ENCODE assay signal across 13 cellular contexts in the genomic region with DNA sequence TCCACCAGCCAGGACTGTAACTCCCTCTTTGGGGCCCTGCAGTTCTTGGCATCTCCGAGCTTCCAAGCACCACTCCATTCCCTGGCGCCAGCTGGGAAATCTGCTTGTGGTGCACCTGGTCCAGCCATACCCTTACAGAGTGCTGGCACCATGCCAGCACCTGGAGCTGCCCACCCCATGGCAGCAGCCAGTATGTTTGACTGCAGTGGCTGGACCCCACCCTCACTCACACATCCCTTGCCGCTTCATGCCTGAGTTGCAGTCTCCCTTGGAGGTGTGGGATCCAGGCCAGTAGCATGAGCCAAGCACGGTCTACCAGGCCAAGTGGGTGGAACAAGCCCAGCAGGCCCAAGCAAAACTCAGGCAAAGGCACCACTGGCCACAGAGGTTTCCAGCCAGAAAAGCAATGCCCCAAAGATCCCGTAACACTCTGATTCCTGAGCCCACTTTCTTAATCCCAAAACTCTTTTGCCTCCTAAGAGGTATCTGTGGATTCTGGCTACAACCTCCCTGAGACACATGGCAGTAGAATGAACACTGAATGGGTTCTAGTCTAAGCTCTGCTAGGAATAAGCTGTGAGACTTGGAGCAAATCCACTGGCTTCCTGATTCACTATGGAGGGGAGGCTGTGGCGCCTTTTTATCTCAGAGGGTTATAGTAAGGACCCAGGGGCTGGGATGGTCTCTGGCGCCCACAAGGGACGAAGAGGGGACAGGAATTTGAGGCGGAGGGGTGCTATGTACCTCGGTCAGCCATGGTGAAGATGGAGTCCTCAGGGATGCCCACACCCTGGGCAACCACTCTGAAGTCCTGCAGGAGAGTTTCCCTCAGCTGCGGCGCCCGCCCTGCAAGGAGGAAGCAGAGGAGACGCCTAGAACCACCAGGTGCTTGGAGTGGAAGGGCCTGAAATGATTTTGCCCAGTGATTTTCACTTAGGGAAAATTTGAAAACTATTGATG. TPM values are rescaled to one million over a fixed set of nuclear protein-coding genes. Genes with fewer than 3 reads are reported as not detected.
DNase-seq lines count a peak whose midpoint lies in the region; ATAC-seq and TF ChIP-seq lines count a peak whose summit lies in the region.
"Had no signal": no experiment of that assay in that cellular context is flagged by ENCODE, and none has a peak within 500 bp of the region (broad histone marks: within the 10 kb centered on the region; RNA-seq: fewer than 3 reads in every experiment).

No MANE protein-coding gene starts in this region.

- H3K4me3 ChIP-seq in astrocyte of the cerebellum (ENCODE audit: low read depth, low read length) (no peak overlapping the region), thyroid gland (replicated peaks in 1 of 3) (no peak overlapping the region)
- H3K4me3 ChIP-seq: PC-9 had no signal

- in situ Hi-C loops in astrocyte of the cerebellum (cut with HindIII; ENCODE audit: low sequenced_read_pairs): no loop called here

- no peak overlapping the region for H3K27ac Mint-ChIP-seq in stimulated activated effector memory CD8-positive, alpha-beta T cell treated with anti-CD3 and anti-CD28 coated beads, Interleukin-12 subunit alpha, Interleukin-12 subunit beta, amount 100 ng/mL, for 72 hours

- no peak for ATAC-seq in stimulated activated effector memory CD8-positive, alpha-beta T cell treated with anti-CD3 and anti-CD28 coated beads, Interleukin-12 subunit alpha, Interleukin-12 subunit beta, amount 100 ng/mL, for 72 hours
- no peak for ATAC-seq in HG02678 (IDR thresholded peaks at IDR 0.05; ENCODE audit: unreplicated experiment)

- H3K4me1 Mint-ChIP-seq in stimulated activated effector memory CD8-positive, alpha-beta T cell treated with anti-CD3 and anti-CD28 coated beads, Interleukin-12 subunit alpha, Interleukin-12 subunit beta, amount 100 ng/mL, for 72 hours: peaks cover 9% of the 10 kb centered on the region
- H3K4me1 Mint-ChIP-seq: brain had no signal

- DNase-seq in NCI-H524 (lab: John Stamatoyannopoulos, UW) (peak; percentile 39 to 68), NCI-H524 treated with DMSO at 0.1 percent for 48 hours (lab: John Stamatoyannopoulos, UW) (no peak), astrocyte of the cerebellum (ENCODE audit: low read depth) (peak; percentile 29), hypothalamus (lab: John Stamatoyannopoulos, UW) (peak in 29 of 51 donors; percentile 4 to 62 (median 32)), thyroid gland (peak; percentile 89 to 92), kidney glomerular epithelial cell (lab: John Stamatoyannopoulos, UW) (no peak)
- DNase-seq in stimulated activated effector memory CD8-positive, alpha-beta T cell treated with anti-CD3 and anti-CD28 coated beads, Interleukin-12 subunit alpha, Interleukin-12 subunit beta, amount 100 ng/mL, for 72 hours (ENCODE audit: low spot score in 2 of 2): no peak
- DNase-seq: ACHN, HCEC 1CT, PC-9 had no signal

- H3K36me3 ChIP-seq in thyroid gland: no peaks in the 10 kb centered on the region
- H3K36me3 ChIP-seq: neutrophil had no signal

- no peaks in the 10 kb centered on the region for H3K9me3 Mint-ChIP-seq in stimulated activated effector memory CD8-positive, alpha-beta T cell treated with anti-CD3 and anti-CD28 coated beads, Interleukin-12 subunit alpha, Interleukin-12 subunit beta, amount 100 ng/mL, for 72 hours

- 54 to 60% methylated on average over 14 of the region's 14 CpGs for WGBS in thyroid gland, 2 donors

- no peak for TF ChIP-seq POLR2A in thyroid gland (IDR thresholded peaks at IDR 0.05)

- no peaks in the 10 kb centered on the region for H3K27me3 ChIP-seq in thyroid gland

- peak overlapping the region; percentile 45 to 76 (median 57) for H3K27ac ChIP-seq in thyroid gland
- H3K27ac ChIP-seq: neutrophil, PC-9 had no signal

- TF ChIP-seq CTCF in astrocyte of the cerebellum (IDR thresholded peaks at IDR 0.05; ENCODE audit: low read depth, low read length, missing control alignments) (no peak), thyroid gland (IDR thresholded peaks at IDR 0.05) (no peak)

- intact Hi-C loops in thyroid gland (cut with DNase I): no loop called here

- no peaks in the 10 kb centered on the region for H3K36me3 Mint-ChIP-seq in stimulated activated effector memory CD8-positive, alpha-beta T cell treated with anti-CD3 and anti-CD28 coated beads, Interleukin-12 subunit alpha, Interleukin-12 subunit beta, amount 100 ng/mL, for 72 hours
- H3K36me3 Mint-ChIP-seq: brain had no signal

- H3K9me3 ChIP-seq in thyroid gland: no peaks in the 10 kb centered on the region
- H3K9me3 ChIP-seq: neutrophil had no signal

- H3K4me1 ChIP-seq in thyroid gland: peaks cover 10 to 13% of the 10 kb centered on the region in 2 donors

- H3K4me3 Mint-ChIP-seq in stimulated activated effector memory CD8-positive, alpha-beta T cell treated with anti-CD3 and anti-CD28 coated beads, Interleukin-12 subunit alpha, Interleukin-12 subunit beta, amount 100 ng/mL, for 72 hours: no peak overlapping the region
- H3K4me3 Mint-ChIP-seq: brain had no signal

RNA-seq across cellular contexts. Expression of gene AMBP, which starts 5.6 kb away (rescaled TPM):
- 1 to 10 TPM in 2 of 4 donors, under 1 TPM in 1, not detected in 1; 0.83 to 4.2 (median 2.1) TPM for total RNA-seq in thyroid gland
- total RNA-seq: PC-9 had no signal

RNA-seq across cellular contexts. Expression of gene KIF12, which starts 26.6 kb away (rescaled TPM):
- total RNA-seq in thyroid gland: 10 to 100 TPM; 13.4 to 56.0 (median 31.7) TPM
- total RNA-seq: PC-9 had no signal

Comparison
In these comparisons a context has a peak if more than half of its experiments do, and no peak if none do; other contexts are left out.
1. DNase-seq: peak in NCI-H524 (2 of 2), astrocyte of the cerebellum (single experiment), hypothalamus (29 of 51) and thyroid gland (2 of 2); none in NCI-H524 treated with DMSO at 0.1 percent for 48 hours (single experiment), stimulated activated effector memory CD8-positive, alpha-beta T cell treated with anti-CD3 and anti-CD28 coated beads, Interleukin-12 subunit alpha, Interleukin-12 subunit beta, amount 100 ng/mL, for 72 hours (0 of 2) and kidney glomerular epithelial cell (single experiment).